36 cellular contexts compared by ENCODE assay signal in the genomic region with DNA sequence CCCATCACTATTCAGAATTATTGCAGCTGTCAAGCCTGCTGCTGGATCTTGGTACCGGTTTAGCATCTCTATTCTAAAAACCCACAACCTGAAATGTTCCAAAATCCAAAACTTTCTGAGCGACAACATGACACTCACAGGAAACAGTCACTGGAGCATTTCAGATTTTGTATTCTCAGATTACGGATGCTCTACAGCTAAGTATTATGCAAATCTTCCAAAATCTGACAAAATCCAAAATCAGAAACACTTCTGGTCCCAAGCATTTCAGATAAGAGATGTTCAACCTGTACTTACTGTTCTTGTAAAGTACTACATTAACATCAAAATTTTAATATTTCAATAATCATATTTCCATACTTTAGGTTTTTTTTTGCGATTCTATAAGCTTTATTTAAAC.
"Had no signal": no experiment of that assay in that cellular context is flagged by ENCODE, and none has a peak within 500 bp of the region (broad histone marks: within the 10 kb centered on the region; RNA-seq: fewer than 3 reads in every experiment).

No MANE protein-coding gene starts in this region.

- H3K27me3 Mint-ChIP-seq: activated B cell treated with CpG ODN at 0.5 μM for 24 hours; activated CD4-positive, alpha-beta memory T cell treated with anti-CD3 and anti-CD28 coated beads for 36 hours; activated CD4-positive, alpha-beta T cell treated with anti-CD3 and anti-CD28 coated beads, Interleukin-2, amount 10 ng/mL, durations not matched to agents 24 days and 14 days; activated CD8-positive, alpha-beta T cell treated with anti-CD3 and anti-CD28 coated beads for 36 hours; activated naive CD8-positive, alpha-beta T cell treated with anti-CD3 and anti-CD28 coated beads for 36 hours; activated T-helper 17 cell treated with anti-CD3 and anti-CD28 coated beads, Interleukin-2, amount 50 U/mL, for 72 hours; T-helper 17 cell had no signal

- H3K9me3 ChIP-seq: adrenal gland, body of pancreas, breast epithelium had no signal

- H3K27ac Mint-ChIP-seq: activated B cell treated with CpG ODN at 0.5 μM for 24 hours; activated CD4-positive, alpha-beta memory T cell treated with anti-CD3 and anti-CD28 coated beads for 36 hours; activated CD4-positive, alpha-beta T cell treated with anti-CD3 and anti-CD28 coated beads, Interleukin-2, amount 10 ng/mL, durations not matched to agents 24 days and 14 days; activated CD8-positive, alpha-beta T cell treated with anti-CD3 and anti-CD28 coated beads for 36 hours; activated naive CD4-positive, alpha-beta T cell treated with anti-CD3 and anti-CD28 coated beads for 36 hours; activated naive CD4-positive, alpha-beta T cell treated with anti-CD3 and anti-CD28 coated beads, Interleukin-2, amount 50 U/mL, for 72 hours; activated naive CD8-positive, alpha-beta T cell treated with anti-CD3 and anti-CD28 coated beads for 36 hours; activated T-helper 1 cell treated with anti-CD3 and anti-CD28 coated beads, Interleukin-12 subunit alpha, Interleukin-12 subunit beta, Interleukin-2, Interleukin-4 antibody, amounts not matched to agents 30 ng/mL and 10 ng/mL and 1 ng/mL, durations not matched to agents 14 hours and 24 hours and 36 hours; activated T-helper 17 cell treated with anti-CD3 and anti-CD28 coated beads, Interleukin-2, amount 50 U/mL, for 72 hours; T-helper 17 cell; T-helper 2 cell treated with Interferon-gamma antibody and Interleukin-4, amounts not matched to agents 5 μg/mL and 100 μg/mL, for 36 hours had no signal

- H3K9me3 Mint-ChIP-seq: activated B cell treated with CpG ODN at 0.5 μM for 24 hours; activated CD4-positive, alpha-beta memory T cell treated with anti-CD3 and anti-CD28 coated beads for 36 hours; activated CD4-positive, alpha-beta T cell treated with anti-CD3 and anti-CD28 coated beads, Interleukin-2, amount 10 ng/mL, durations not matched to agents 24 days and 14 days; activated CD8-positive, alpha-beta T cell treated with anti-CD3 and anti-CD28 coated beads for 36 hours; activated naive CD4-positive, alpha-beta T cell treated with anti-CD3 and anti-CD28 coated beads for 36 hours; activated naive CD4-positive, alpha-beta T cell treated with anti-CD3 and anti-CD28 coated beads, Interleukin-2, amount 50 U/mL, for 72 hours; activated naive CD8-positive, alpha-beta T cell treated with anti-CD3 and anti-CD28 coated beads for 36 hours; activated T-cell treated with anti-CD3 and anti-CD28 coated beads, Interleukin-2, amount 50 U/mL, for 4 hours; activated T-cell treated with anti-CD3 and anti-CD28 coated beads, Interleukin-2, amount 50 U/mL, for 72 hours; activated T-helper 1 cell treated with anti-CD3 and anti-CD28 coated beads, Interleukin-12 subunit alpha, Interleukin-12 subunit beta, Interleukin-2, Interleukin-4 antibody, amounts not matched to agents 30 ng/mL and 10 ng/mL and 1 ng/mL, durations not matched to agents 14 hours and 24 hours and 36 hours; activated T-helper 17 cell treated with anti-CD3 and anti-CD28 coated beads, Interleukin-2, amount 50 U/mL, for 72 hours; T-helper 2 cell treated with Interferon-gamma antibody and Interleukin-4, amounts not matched to agents 5 μg/mL and 100 μg/mL, for 36 hours had no signal

- FAIRE-seq: astrocyte, colon, TTC549 had no signal

- ATAC-seq: activated CD8-positive, alpha-beta T cell treated with anti-CD3 and anti-CD28 coated beads for 36 hours; activated naive CD4-positive, alpha-beta T cell treated with anti-CD3 and anti-CD28 coated beads, Interleukin-2, amount 50 U/mL, for 72 hours; activated T-cell treated with anti-CD3 and anti-CD28 coated beads, Interleukin-2, amount 50 U/mL, for 4 hours; activated T-cell treated with anti-CD3 and anti-CD28 coated beads, Interleukin-2, amount 50 U/mL, for 72 hours; activated T-helper 17 cell treated with anti-CD3 and anti-CD28 coated beads, Interleukin-2, amount 50 U/mL, for 72 hours; body of pancreas; T-helper 17 cell had no signal

- H3K27me3 ChIP-seq: adrenal gland, body of pancreas, brain microvascular endothelial cell, breast epithelium had no signal

- H3K4me3 Mint-ChIP-seq: activated B cell treated with CpG ODN at 0.5 μM for 24 hours; activated CD4-positive, alpha-beta memory T cell treated with anti-CD3 and anti-CD28 coated beads for 36 hours; activated CD4-positive, alpha-beta T cell treated with anti-CD3 and anti-CD28 coated beads, Interleukin-2, amount 10 ng/mL, durations not matched to agents 24 days and 14 days; activated CD8-positive, alpha-beta T cell treated with anti-CD3 and anti-CD28 coated beads for 36 hours; activated naive CD4-positive, alpha-beta T cell treated with anti-CD3 and anti-CD28 coated beads for 36 hours; activated naive CD8-positive, alpha-beta T cell treated with anti-CD3 and anti-CD28 coated beads for 36 hours; activated T-cell treated with anti-CD3 and anti-CD28 coated beads, Interleukin-2, amount 50 U/mL, for 4 hours; activated T-cell treated with anti-CD3 and anti-CD28 coated beads, Interleukin-2, amount 50 U/mL, for 72 hours; activated T-helper 1 cell treated with anti-CD3 and anti-CD28 coated beads, Interleukin-12 subunit alpha, Interleukin-12 subunit beta, Interleukin-2, Interleukin-4 antibody, amounts not matched to agents 30 ng/mL and 10 ng/mL and 1 ng/mL, durations not matched to agents 14 hours and 24 hours and 36 hours; activated T-helper 17 cell treated with anti-CD3 and anti-CD28 coated beads, Interleukin-2, amount 50 U/mL, for 72 hours; T-helper 17 cell; T-helper 2 cell treated with Interferon-gamma antibody and Interleukin-4, amounts not matched to agents 5 μg/mL and 100 μg/mL, for 36 hours had no signal

- H3K4me1 ChIP-seq: breast epithelium had no signal

- DNase-seq: activated B cell treated with CpG ODN at 0.5 μM for 24 hours; activated CD4-positive, alpha-beta memory T cell treated with anti-CD3 and anti-CD28 coated beads for 36 hours; activated CD4-positive, alpha-beta T cell treated with anti-CD3 and anti-CD28 coated beads for 4 hours; activated CD4-positive, alpha-beta T cell treated with anti-CD3 and anti-CD28 coated beads, Interleukin-2, amount 10 ng/mL, durations not matched to agents 24 days and 14 days; activated CD4-positive, alpha-beta T cell treated with anti-CD3 and anti-CD28 coated beads, Interleukin-2, amount 50 U/mL, for 1 hour; activated CD4-positive, alpha-beta T cell treated with anti-CD3 and anti-CD28 coated beads, Interleukin-2, amount 50 U/mL, for 4 hours; activated CD4-positive, CD25-positive, alpha-beta regulatory T cell treated with anti-CD3 and anti-CD28 coated beads, Interleukin-2, amount 50 U/mL, for 72 hours; activated CD8-positive, alpha-beta memory T cell treated with anti-CD3 and anti-CD28 coated beads, Interleukin-2, amount 50 U/mL, for 4 hours; activated CD8-positive, alpha-beta T cell treated with anti-CD3 and anti-CD28 coated beads for 36 hours; activated effector memory CD4-positive, alpha-beta T cell treated with anti-CD3 and anti-CD28 coated beads, Interleukin-2, amount 50 U/mL, for 16 hours; activated gamma-delta T cell treated with Interleukin-2 at 50 U/mL for 16 hours; activated naive CD4-positive, alpha-beta T cell; activated naive CD4-positive, alpha-beta T cell treated with anti-CD3 and anti-CD28 coated beads for 36 hours; activated naive CD4-positive, alpha-beta T cell treated with anti-CD3 and anti-CD28 coated beads, Interleukin-2, amount 50 U/mL, for 16 hours; activated naive CD8-positive, alpha-beta T cell treated with anti-CD3 and anti-CD28 coated beads for 36 hours; activated T-cell treated with anti-CD3 and anti-CD28 coated beads for 4 hours; activated T-cell treated with anti-CD3 and anti-CD28 coated beads, Interleukin-2, amount 50 U/mL, for 1 hour; activated T-cell treated with anti-CD3 and anti-CD28 coated beads, Interleukin-2, amount 50 U/mL, for 4 hours; activated T-cell treated with anti-CD3 and anti-CD28 coated beads, Interleukin-2, amount 50 U/mL, for 72 hours; amniotic stem cell; aorta; body of pancreas; brain microvascular endothelial cell; central memory CD4-positive, alpha-beta T cell; T-helper 17 cell; T-helper 9 cell had no signal

- H3K4me3 ChIP-seq: adrenal gland, body of pancreas, breast epithelium had no signal

- H3K36me3 ChIP-seq: breast epithelium had no signal

- H3K27ac ChIP-seq: adrenal gland, body of pancreas, brain microvascular endothelial cell, breast epithelium, VCaP had no signal
